In the genomic region with DNA sequence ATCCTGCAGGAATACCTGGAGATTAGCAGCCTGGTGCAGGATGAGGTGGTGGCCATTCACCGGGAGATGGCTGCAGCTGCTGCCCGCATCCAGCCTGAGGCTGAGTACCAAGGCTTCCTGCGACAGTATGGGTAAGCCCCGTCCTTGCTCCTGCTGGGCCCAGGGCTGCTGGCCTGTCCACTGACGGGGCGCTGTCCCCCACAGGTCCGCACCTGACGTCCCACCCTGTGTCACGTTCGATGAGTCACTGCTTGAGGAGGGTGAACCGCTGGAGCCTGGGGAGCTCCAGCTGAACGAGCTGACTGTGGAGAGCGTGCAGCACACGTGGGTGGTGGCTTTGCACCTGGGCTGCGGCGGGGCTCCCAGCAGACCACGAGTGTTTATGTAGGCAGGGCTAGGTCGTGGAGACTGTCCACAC, we compare ENCODE assay signal across 1 cellular context.
TF ChIP-seq lines count a peak whose summit lies in the region.

No MANE protein-coding gene starts in this region.

TF ChIP-seq in GM23338, 12 proteins besides CTCF, POLR2A, EP300 and RAD21 (continued from another document):
- TF ChIP-seq, protein P1, sequence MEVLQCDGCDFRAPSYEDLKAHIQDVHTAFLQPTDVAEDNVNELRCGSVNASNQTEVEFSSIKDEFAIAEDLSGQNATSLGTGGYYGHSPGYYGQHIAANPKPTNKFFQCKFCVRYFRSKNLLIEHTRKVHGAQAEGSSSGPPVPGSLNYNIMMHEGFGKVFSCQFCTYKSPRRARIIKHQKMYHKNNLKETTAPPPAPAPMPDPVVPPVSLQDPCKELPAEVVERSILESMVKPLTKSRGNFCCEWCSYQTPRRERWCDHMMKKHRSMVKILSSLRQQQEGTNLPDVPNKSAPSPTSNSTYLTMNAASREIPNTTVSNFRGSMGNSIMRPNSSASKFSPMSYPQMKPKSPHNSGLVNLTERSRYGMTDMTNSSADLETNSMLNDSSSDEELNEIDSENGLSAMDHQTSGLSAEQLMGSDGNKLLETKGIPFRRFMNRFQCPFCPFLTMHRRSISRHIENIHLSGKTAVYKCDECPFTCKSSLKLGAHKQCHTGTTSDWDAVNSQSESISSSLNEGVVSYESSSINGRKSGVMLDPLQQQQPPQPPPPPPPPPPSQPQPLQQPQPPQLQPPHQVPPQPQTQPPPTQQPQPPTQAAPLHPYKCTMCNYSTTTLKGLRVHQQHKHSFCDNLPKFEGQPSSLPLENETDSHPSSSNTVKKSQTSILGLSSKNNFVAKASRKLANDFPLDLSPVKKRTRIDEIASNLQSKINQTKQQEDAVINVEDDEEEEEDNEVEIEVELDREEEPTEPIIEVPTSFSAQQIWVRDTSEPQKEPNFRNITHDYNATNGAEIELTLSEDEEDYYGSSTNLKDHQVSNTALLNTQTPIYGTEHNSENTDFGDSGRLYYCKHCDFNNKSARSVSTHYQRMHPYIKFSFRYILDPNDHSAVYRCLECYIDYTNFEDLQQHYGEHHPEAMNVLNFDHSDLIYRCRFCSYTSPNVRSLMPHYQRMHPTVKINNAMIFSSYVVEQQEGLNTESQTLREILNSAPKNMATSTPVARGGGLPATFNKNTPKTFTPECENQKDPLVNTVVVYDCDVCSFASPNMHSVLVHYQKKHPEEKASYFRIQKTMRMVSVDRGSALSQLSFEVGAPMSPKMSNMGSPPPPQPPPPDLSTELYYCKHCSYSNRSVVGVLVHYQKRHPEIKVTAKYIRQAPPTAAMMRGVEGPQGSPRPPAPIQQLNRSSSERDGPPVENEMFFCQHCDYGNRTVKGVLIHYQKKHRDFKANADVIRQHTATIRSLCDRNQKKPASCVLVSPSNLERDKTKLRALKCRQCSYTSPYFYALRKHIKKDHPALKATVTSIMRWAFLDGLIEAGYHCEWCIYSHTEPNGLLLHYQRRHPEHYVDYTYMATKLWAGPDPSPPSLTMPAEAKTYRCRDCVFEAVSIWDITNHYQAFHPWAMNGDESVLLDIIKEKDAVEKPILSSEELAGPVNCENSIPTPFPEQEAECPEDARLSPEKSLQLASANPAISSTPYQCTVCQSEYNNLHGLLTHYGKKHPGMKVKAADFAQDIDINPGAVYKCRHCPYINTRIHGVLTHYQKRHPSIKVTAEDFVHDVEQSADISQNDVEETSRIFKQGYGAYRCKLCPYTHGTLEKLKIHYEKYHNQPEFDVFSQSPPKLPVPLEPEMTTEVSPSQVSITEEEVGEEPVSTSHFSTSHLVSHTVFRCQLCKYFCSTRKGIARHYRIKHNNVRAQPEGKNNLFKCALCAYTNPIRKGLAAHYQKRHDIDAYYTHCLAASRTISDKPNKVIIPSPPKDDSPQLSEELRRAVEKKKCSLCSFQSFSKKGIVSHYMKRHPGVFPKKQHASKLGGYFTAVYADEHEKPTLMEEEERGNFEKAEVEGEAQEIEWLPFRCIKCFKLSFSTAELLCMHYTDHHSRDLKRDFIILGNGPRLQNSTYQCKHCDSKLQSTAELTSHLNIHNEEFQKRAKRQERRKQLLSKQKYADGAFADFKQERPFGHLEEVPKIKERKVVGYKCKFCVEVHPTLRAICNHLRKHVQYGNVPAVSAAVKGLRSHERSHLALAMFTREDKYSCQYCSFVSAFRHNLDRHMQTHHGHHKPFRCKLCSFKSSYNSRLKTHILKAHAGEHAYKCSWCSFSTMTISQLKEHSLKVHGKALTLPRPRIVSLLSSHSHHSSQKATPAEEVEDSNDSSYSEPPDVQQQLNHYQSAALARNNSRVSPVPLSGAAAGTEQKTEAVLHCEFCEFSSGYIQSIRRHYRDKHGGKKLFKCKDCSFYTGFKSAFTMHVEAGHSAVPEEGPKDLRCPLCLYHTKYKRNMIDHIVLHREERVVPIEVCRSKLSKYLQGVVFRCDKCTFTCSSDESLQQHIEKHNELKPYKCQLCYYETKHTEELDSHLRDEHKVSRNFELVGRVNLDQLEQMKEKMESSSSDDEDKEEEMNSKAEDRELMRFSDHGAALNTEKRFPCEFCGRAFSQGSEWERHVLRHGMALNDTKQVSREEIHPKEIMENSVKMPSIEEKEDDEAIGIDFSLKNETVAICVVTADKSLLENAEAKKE (CRISPR knock-in tag; IDR thresholded peaks at IDR 0.05) = no peak
- no peak for TF ChIP-seq JUNB (IDR thresholded peaks at IDR 0.05; ENCODE audit: unreplicated experiment)
- TF ChIP-seq, protein P2, sequence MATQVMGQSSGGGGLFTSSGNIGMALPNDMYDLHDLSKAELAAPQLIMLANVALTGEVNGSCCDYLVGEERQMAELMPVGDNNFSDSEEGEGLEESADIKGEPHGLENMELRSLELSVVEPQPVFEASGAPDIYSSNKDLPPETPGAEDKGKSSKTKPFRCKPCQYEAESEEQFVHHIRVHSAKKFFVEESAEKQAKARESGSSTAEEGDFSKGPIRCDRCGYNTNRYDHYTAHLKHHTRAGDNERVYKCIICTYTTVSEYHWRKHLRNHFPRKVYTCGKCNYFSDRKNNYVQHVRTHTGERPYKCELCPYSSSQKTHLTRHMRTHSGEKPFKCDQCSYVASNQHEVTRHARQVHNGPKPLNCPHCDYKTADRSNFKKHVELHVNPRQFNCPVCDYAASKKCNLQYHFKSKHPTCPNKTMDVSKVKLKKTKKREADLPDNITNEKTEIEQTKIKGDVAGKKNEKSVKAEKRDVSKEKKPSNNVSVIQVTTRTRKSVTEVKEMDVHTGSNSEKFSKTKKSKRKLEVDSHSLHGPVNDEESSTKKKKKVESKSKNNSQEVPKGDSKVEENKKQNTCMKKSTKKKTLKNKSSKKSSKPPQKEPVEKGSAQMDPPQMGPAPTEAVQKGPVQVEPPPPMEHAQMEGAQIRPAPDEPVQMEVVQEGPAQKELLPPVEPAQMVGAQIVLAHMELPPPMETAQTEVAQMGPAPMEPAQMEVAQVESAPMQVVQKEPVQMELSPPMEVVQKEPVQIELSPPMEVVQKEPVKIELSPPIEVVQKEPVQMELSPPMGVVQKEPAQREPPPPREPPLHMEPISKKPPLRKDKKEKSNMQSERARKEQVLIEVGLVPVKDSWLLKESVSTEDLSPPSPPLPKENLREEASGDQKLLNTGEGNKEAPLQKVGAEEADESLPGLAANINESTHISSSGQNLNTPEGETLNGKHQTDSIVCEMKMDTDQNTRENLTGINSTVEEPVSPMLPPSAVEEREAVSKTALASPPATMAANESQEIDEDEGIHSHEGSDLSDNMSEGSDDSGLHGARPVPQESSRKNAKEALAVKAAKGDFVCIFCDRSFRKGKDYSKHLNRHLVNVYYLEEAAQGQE (IDR thresholded peaks at IDR 0.05; ENCODE audit: unreplicated experiment) = no peak
TF ChIP-seq in GM23338: peak in this region for 0.
